15 cellular contexts compared by ENCODE assay signal in genomic region chr14:64187331-64187730, GRCh38.
"Had no signal": no experiment of that assay in that cellular context is flagged by ENCODE, and none has a peak within 500 bp of the region (broad histone marks: within the 10 kb centered on the region; RNA-seq: fewer than 3 reads in every experiment).

No MANE protein-coding gene starts in this region.

- H3K4me3 Mint-ChIP-seq: activated CD4-positive, alpha-beta memory T cell treated with anti-CD3 and anti-CD28 coated beads for 36 hours; activated naive CD8-positive, alpha-beta T cell treated with anti-CD3 and anti-CD28 coated beads, Interleukin-2, amount 10 ng/mL, durations not matched to agents 7 days and 5 days; naive thymus-derived CD8-positive, alpha-beta T cell; T-helper 17 cell had no signal

- ATAC-seq: mucosa of descending colon; naive thymus-derived CD8-positive, alpha-beta T cell; stimulated activated naive CD8-positive, alpha-beta T cell treated with anti-CD3 and anti-CD28 coated beads, Interleukin-15, Interleukin-2, amounts not matched to agents 100 U/mL and 50 U/mL, for 24 hours; T-helper 17 cell had no signal

- H3K27me3 Mint-ChIP-seq: activated CD4-positive, alpha-beta memory T cell treated with anti-CD3 and anti-CD28 coated beads for 36 hours; activated naive CD8-positive, alpha-beta T cell treated with anti-CD3 and anti-CD28 coated beads, Interleukin-2, amount 10 ng/mL, durations not matched to agents 7 days and 5 days; naive thymus-derived CD8-positive, alpha-beta T cell; T-helper 17 cell had no signal

- H3K27ac ChIP-seq: sigmoid colon, suprapubic skin had no signal

- H3K4me3 ChIP-seq: mucosa of descending colon, sigmoid colon, suprapubic skin had no signal

- H3K27me3 ChIP-seq: sigmoid colon, suprapubic skin had no signal

- H3K9me3 Mint-ChIP-seq: activated CD4-positive, alpha-beta memory T cell treated with anti-CD3 and anti-CD28 coated beads for 36 hours; activated naive CD8-positive, alpha-beta T cell treated with anti-CD3 and anti-CD28 coated beads, Interleukin-2, amount 10 ng/mL, durations not matched to agents 7 days and 5 days; naive thymus-derived CD8-positive, alpha-beta T cell had no signal

- H3K9me3 ChIP-seq: mucosa of descending colon, sigmoid colon, suprapubic skin had no signal

- H3K4me1 ChIP-seq: sigmoid colon, suprapubic skin had no signal

- DNase-seq: activated CD4-positive, alpha-beta memory T cell treated with anti-CD3 and anti-CD28 coated beads for 36 hours; activated CD4-positive, CD25-positive, alpha-beta regulatory T cell treated with anti-CD3 and anti-CD28 coated beads, Interleukin-2, amount 50 U/mL, for 72 hours; activated gamma-delta T cell treated with Interleukin-2 at 50 U/mL for 16 hours; activated naive CD8-positive, alpha-beta T cell treated with anti-CD3 and anti-CD28 coated beads, Interleukin-2, amount 10 ng/mL, durations not matched to agents 7 days and 5 days; activated T-cell treated with anti-CD3 and anti-CD28 coated beads, Interleukin-2, amount 50 U/mL, for 48 hours; aorta; hypothalamus; mucosa of descending colon; naive thymus-derived CD8-positive, alpha-beta T cell; sigmoid colon; stimulated activated CD4-positive, alpha-beta T cell treated with anti-CD3 and anti-CD28 coated beads, Interleukin-2, amount 100 ng/mL, for 48 hours; stimulated activated CD8-positive, alpha-beta memory T cell treated with anti-CD3 and anti-CD28 coated beads, Interleukin-4, amount 100 ng/mL, for 48 hours; stimulated activated naive CD8-positive, alpha-beta T cell treated with anti-CD3 and anti-CD28 coated beads, Interleukin-15, Interleukin-2, amounts not matched to agents 100 U/mL and 50 U/mL, for 24 hours; T-helper 17 cell had no signal

- H3K27ac Mint-ChIP-seq: activated CD4-positive, alpha-beta memory T cell treated with anti-CD3 and anti-CD28 coated beads for 36 hours; activated naive CD8-positive, alpha-beta T cell treated with anti-CD3 and anti-CD28 coated beads, Interleukin-2, amount 10 ng/mL, durations not matched to agents 7 days and 5 days; naive thymus-derived CD8-positive, alpha-beta T cell had no signal
